Comparison of ENCODE assay signal across 2 cellular contexts in genomic region chr13:54261856-54262255, GRCh38.
TF ChIP-seq lines count a peak whose summit lies in the region.

No MANE protein-coding gene starts in this region.

TF ChIP-seq in GM23338, 12 proteins besides CTCF, POLR2A, EP300 and RAD21:
- TF ChIP-seq ZNF331 (CRISPR knock-in tag; IDR thresholded peaks at IDR 0.05; ENCODE audit: low read depth) (no peak), EZH2 (IDR thresholded peaks at IDR 0.05; ENCODE audit: low read depth, unreplicated experiment) (no peak), ZNF114 (CRISPR knock-in tag; IDR thresholded peaks at IDR 0.05) (no peak), ETS1 (IDR thresholded peaks at IDR 0.05) (no peak), EZH2phosphoT487 (IDR thresholded peaks at IDR 0.05; ENCODE audit: unreplicated experiment) (no peak), POLR2AphosphoS5 (IDR thresholded peaks at IDR 0.05; ENCODE audit: low read depth) (no peak), NANOG (IDR thresholded peaks at IDR 0.05; ENCODE audit: borderline replicate concordance) (no peak), REST (IDR thresholded peaks at IDR 0.05; ENCODE audit: unreplicated experiment) (no peak), JUNB (IDR thresholded peaks at IDR 0.05; ENCODE audit: unreplicated experiment) (no peak), CREB1 (CRISPR knock-in tag; IDR thresholded peaks at IDR 0.05; ENCODE audit: low read depth) (no peak)

TF ChIP-seq in H1, 55 proteins besides CTCF, POLR2A, EP300 and RAD21:
- no peak for TF ChIP-seq NRF1 (IDR thresholded peaks at IDR 0.05; ENCODE audit: low read depth, low read length)
- TF ChIP-seq CHD1 (IDR thresholded peaks at IDR 0.05; ENCODE audit: low read depth, low read length), result no peak
- TF ChIP-seq KDM1A (IDR thresholded peaks at IDR 0.05; ENCODE audit: borderline replicate concordance, low read length), result no peak
- TF ChIP-seq RXRA (IDR thresholded peaks at IDR 0.05; ENCODE audit: insufficient read depth, low read depth, low read length), result no peak
- no peak for TF ChIP-seq TAF1 (IDR thresholded peaks at IDR 0.05; ENCODE audit: low read depth, low read length)
- no peak for TF ChIP-seq CTBP2 (IDR thresholded peaks at IDR 0.05; ENCODE audit: borderline replicate concordance, insufficient read depth, insufficient read length, low read length)
- TF ChIP-seq ATF3 (IDR thresholded peaks at IDR 0.05; ENCODE audit: insufficient read depth, low read depth, low read length), result no peak
- TF ChIP-seq TAF7 (optimal IDR thresholded peaks at IDR 0.05; ENCODE audit: borderline replicate concordance, low read depth, low read length), result no peak
- TF ChIP-seq EZH2 (IDR thresholded peaks at IDR 0.05; ENCODE audit: low read depth, low read length, severe bottlenecking), result no peak
- TF ChIP-seq KDM5A (IDR thresholded peaks at IDR 0.05; ENCODE audit: low read length), result no peak
- TF ChIP-seq SAP30 (IDR thresholded peaks at IDR 0.05; ENCODE audit: insufficient read depth, insufficient replicate concordance, low read length), result no peak
- no peak for TF ChIP-seq JUN (IDR thresholded peaks at IDR 0.05; ENCODE audit: low read depth, low read length)
- TF ChIP-seq KDM4A (IDR thresholded peaks at IDR 0.05; ENCODE audit: low read depth, low read length, severe bottlenecking), result no peak
- no peak for TF ChIP-seq E2F6 (IDR thresholded peaks at IDR 0.05)
- no peak for TF ChIP-seq POU5F1 (IDR thresholded peaks at IDR 0.05; ENCODE audit: low read depth, low read length)
- TF ChIP-seq SIN3A (conservative IDR thresholded peaks at IDR 0.05 in 1 of 2, IDR thresholded peaks at IDR 0.05 in 1 of 2; ENCODE audit: low read depth in 1 of 2, low read length in 2 of 2), result no peak
- TF ChIP-seq ASH2L (IDR thresholded peaks at IDR 0.05; ENCODE audit: low read length), result no peak
- TF ChIP-seq CEBPB (IDR thresholded peaks at IDR 0.05; ENCODE audit: low read depth, low read length), result no peak
- TF ChIP-seq BCL11A (IDR thresholded peaks at IDR 0.05; ENCODE audit: low read depth in 2 of 2, low read length in 2 of 2), result no peak
TF ChIP-seq in H1: peak in this region for 0.
